In genomic region chr5:157560560-157560959, GRCh38 we compare ENCODE assay signal across 1 cellular context.
TF ChIP-seq lines count a peak whose summit lies in the region.

No MANE protein-coding gene starts in this region.

TF ChIP-seq in SK-N-SH, 30 proteins besides CTCF, POLR2A, EP300 and RAD21 (continued from another document):
- no peak for TF ChIP-seq USF1 (IDR thresholded peaks at IDR 0.05; ENCODE audit: borderline replicate concordance, low read depth)
- TF ChIP-seq ZBTB33 (IDR thresholded peaks at IDR 0.05; ENCODE audit: borderline replicate concordance, low read depth) = no peak
- no peak for TF ChIP-seq TCF12 (IDR thresholded peaks at IDR 0.05)
- no peak for TF ChIP-seq CHD2 (IDR thresholded peaks at IDR 0.05; ENCODE audit: low read length, partially characterized antibody)
- no peak for TF ChIP-seq FOXM1 (IDR thresholded peaks at IDR 0.05; ENCODE audit: low read depth)
- no peak for TF ChIP-seq MXI1 (IDR thresholded peaks at IDR 0.05; ENCODE audit: low read depth, low read length)
- no peak for TF ChIP-seq JUND (IDR thresholded peaks at IDR 0.05)
- TF ChIP-seq MEF2A (IDR thresholded peaks at IDR 0.05; ENCODE audit: borderline replicate concordance, low read depth) = no peak
- TF ChIP-seq RCOR1 (IDR thresholded peaks at IDR 0.05; ENCODE audit: low read length) = no peak
- TF ChIP-seq ELF1 (IDR thresholded peaks at IDR 0.05) = no peak
- TF ChIP-seq PBX3 (IDR thresholded peaks at IDR 0.05) = no peak
- no peak for TF ChIP-seq RXRA (IDR thresholded peaks at IDR 0.05; ENCODE audit: borderline replicate concordance, low read depth)
